Comparison of ENCODE assay signal across 7 cellular contexts in genomic region chr22:35835998-35836691, GRCh38.
DNase-seq lines count a peak whose midpoint lies in the region; ATAC-seq, FAIRE-seq and TF ChIP-seq lines count a peak whose summit lies in the region.

No MANE protein-coding gene starts in this region.

- H4K20me1 ChIP-seq in K562 (replicated peaks; ENCODE audit: control insufficient read depth, insufficient read depth, low read length): no peaks in the 10 kb centered on the region

- TF ChIP-seq RAD21 in K562 (CRISPR knock-in tag; conservative IDR thresholded peaks at IDR 0.05 in 1 of 2, IDR thresholded peaks at IDR 0.05 in 1 of 2): no peak

- ATAC-seq in K562 (peak; percentile 28; the same call in 2 of the 3 replicates), GM19023 (IDR thresholded peaks at IDR 0.05; ENCODE audit: unreplicated experiment) (no peak), GM21528 (IDR thresholded peaks at IDR 0.05; ENCODE audit: low FRiP score, unreplicated experiment) (no peak)

- in situ Hi-C loops in K562 (cut with MboI): no loop called here

- TF ChIP-seq POLR2A in K562 (conservative IDR thresholded peaks at IDR 0.05): no peak

- peaks cover 6% of the 10 kb centered on the region; the same call in 2 of the 3 replicates for H3K79me2 ChIP-seq in K562 (ENCODE audit: control insufficient read depth, insufficient read depth, low read length)

- intact Hi-C loops in K562 (cut with micrococcal nuclease): loop anchor here (10.0 kb wide), 1 partner anchor 201 kb away; no protein-coding TSS in a partner anchor

- TF ChIP-seq CTCF in K562 (IDR thresholded peaks at IDR 0.05 in 2 of 3, conservative IDR thresholded peaks at IDR 0.05 in 1 of 3; ENCODE audit: insufficient read depth in 2 of 3, low read depth in 1 of 3, low read length in 3 of 3): no peak

- POLR2A ChIA-PET in K562 (lab: Yijun Ruan, JAX): interaction anchor here (0.6 to 0.9 kb wide), 2 partner anchors 14 to 270 kb away, joined by 3 read pairs; no protein-coding TSS in a partner anchor

- peak overlapping the region; percentile 31; the same call in 1 of the 3 replicates for H3K27ac ChIP-seq in K562 (ENCODE audit: extremely low read depth, low read depth, low read length)
- peak overlapping the region; percentile 86 for H3K27ac ChIP-seq in iPS-20b (ENCODE audit: low read length)

- no peaks in the 10 kb centered on the region for H3K9me1 ChIP-seq in K562 (ENCODE audit: control insufficient read depth, insufficient read depth, low read length)

- BruUV-seq in K562 (replicated peaks; lab: Mats Ljungman, UMichigan): no TSS peak

- H3K9me3 ChIP-seq in K562 (replicated peaks; ENCODE audit: control insufficient read depth, insufficient read depth, low read depth, low read length) (no peaks in the 10 kb centered on the region), iPS-20b (ENCODE audit: insufficient read depth, low read depth, low read length) (no peaks in the 10 kb centered on the region)

- DNase-seq in H7: peak; percentile 50
- DNase-seq in NCI-H2227 treated with DMSO at 0.1 percent for 48 hours (lab: John Stamatoyannopoulos, UW): peak; percentile 42
- DNase-seq in K562 (ENCODE audit: extremely low read depth in 1 of 4, low spot score in 3 of 4): peak in 2 of 4 experiments; percentile 13 to 16
- DNase-seq in smooth muscle cell of the brain vasculature (ENCODE audit: low read depth, low spot score): peak; percentile 37

- H3K4me2 ChIP-seq in K562 (ENCODE audit: insufficient read depth, low read length): peak overlapping the region; percentile 21; the same call in 1 of the 2 replicates

- no peak overlapping the region for H2AFZ ChIP-seq in K562 (ENCODE audit: low read depth, low read length)

- CTCF ChIA-PET in K562 (lab: Yijun Ruan, JAX; ENCODE audit: low intra/inter-chr PET ratio): no interaction called here

- peak; percentile 15 for FAIRE-seq in K562 (lab: Jason Lieb, UNC)

- 16% methylated on average over 6 of the region's 6 CpGs for WGBS in K562 (ENCODE audit: insufficient coverage, low coverage, missing lambda C conversion rate)

- H3K9ac ChIP-seq in K562 (ENCODE audit: insufficient read depth in 1 of 2, low read depth in 2 of 2, low read length in 2 of 2) (peak overlapping the region in 1 of 2 experiments; percentile 61; a peak in 1 of 4 replicates), iPS-20b (ENCODE audit: low read depth, low read length) (peak overlapping the region; percentile 89)

- H3K36me3 ChIP-seq in H7 (replicated peaks; ENCODE audit: control insufficient read depth, insufficient read depth, low read length) (no peaks in the 10 kb centered on the region), K562 (ENCODE audit: control insufficient read depth, insufficient read depth, low read length) (no peaks in the 10 kb centered on the region), iPS-20b (ENCODE audit: insufficient read depth, low read depth, low read length) (no peaks in the 10 kb centered on the region)

- no peaks in the 10 kb centered on the region for H3K27me3 ChIP-seq in H7 (ENCODE audit: control insufficient read depth, insufficient read depth, low read length)
- no peaks in the 10 kb centered on the region for H3K27me3 ChIP-seq in K562 (ENCODE audit: control insufficient read depth in 2 of 2, insufficient read depth in 2 of 2, low read length in 2 of 2)
- H3K27me3 ChIP-seq in iPS-20b (ENCODE audit: insufficient read depth, low read length): no peaks in the 10 kb centered on the region

- peaks cover 3 to 5% of the 10 kb centered on the region in 2 experiments; a peak in 2 of 5 replicates for H3K4me1 ChIP-seq in K562 (replicated peaks in 1 of 2; ENCODE audit: control insufficient read depth in 2 of 2, insufficient read depth in 2 of 2, low read length in 2 of 2)
- H3K4me1 ChIP-seq in iPS-20b (ENCODE audit: insufficient read depth, low read length): peaks cover 47% of the 10 kb centered on the region

- TF ChIP-seq EP300 in K562 (IDR thresholded peaks at IDR 0.05; ENCODE audit: low read length): no peak

- H3K4me3 ChIP-seq in H7 (ENCODE audit: insufficient read depth, low read depth, low read length): peak overlapping the region; percentile 21
- H3K4me3 ChIP-seq in K562: no peak overlapping the region
- H3K4me3 ChIP-seq in iPS-20b (ENCODE audit: low read length): peak overlapping the region; percentile 76

TF ChIP-seq in K562, 482 proteins besides CTCF, POLR2A, EP300 and RAD21 (continues in another document):
- TF ChIP-seq SOX6 (IDR thresholded peaks at IDR 0.05): peak; percentile 74
- TF ChIP-seq ARID2 (IDR thresholded peaks at IDR 0.05): no peak
- TF ChIP-seq, protein P1, sequence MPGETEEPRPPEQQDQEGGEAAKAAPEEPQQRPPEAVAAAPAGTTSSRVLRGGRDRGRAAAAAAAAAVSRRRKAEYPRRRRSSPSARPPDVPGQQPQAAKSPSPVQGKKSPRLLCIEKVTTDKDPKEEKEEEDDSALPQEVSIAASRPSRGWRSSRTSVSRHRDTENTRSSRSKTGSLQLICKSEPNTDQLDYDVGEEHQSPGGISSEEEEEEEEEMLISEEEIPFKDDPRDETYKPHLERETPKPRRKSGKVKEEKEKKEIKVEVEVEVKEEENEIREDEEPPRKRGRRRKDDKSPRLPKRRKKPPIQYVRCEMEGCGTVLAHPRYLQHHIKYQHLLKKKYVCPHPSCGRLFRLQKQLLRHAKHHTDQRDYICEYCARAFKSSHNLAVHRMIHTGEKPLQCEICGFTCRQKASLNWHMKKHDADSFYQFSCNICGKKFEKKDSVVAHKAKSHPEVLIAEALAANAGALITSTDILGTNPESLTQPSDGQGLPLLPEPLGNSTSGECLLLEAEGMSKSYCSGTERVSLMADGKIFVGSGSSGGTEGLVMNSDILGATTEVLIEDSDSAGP (CRISPR knock-in tag; IDR thresholded peaks at IDR 0.05): peak; percentile 81; the same call in 1 of the 2 replicates
- peak; percentile 31; the same call in 1 of the 2 replicates for TF ChIP-seq JUND (IDR thresholded peaks at IDR 0.05; ENCODE audit: borderline replicate concordance, low read depth, low read length)
- no peak for TF ChIP-seq JUND (tag; IDR thresholded peaks at IDR 0.05; ENCODE audit: borderline replicate concordance, low read depth, low read length)
- no peak for TF ChIP-seq ETS2 (tag; IDR thresholded peaks at IDR 0.05; ENCODE audit: borderline replicate concordance, poor library complexity, severe bottlenecking)
- TF ChIP-seq HMGXB4 (CRISPR knock-in tag; IDR thresholded peaks at IDR 0.05): no peak
- no peak for TF ChIP-seq XRCC5 (IDR thresholded peaks at IDR 0.05; ENCODE audit: low read depth, low read length)
- TF ChIP-seq TOE1 (IDR thresholded peaks at IDR 0.05; ENCODE audit: borderline replicate concordance): no peak
- no peak for TF ChIP-seq TOE1 (CRISPR knock-in tag; IDR thresholded peaks at IDR 0.05; ENCODE audit: borderline replicate concordance, low read depth)
- TF ChIP-seq FOXJ2 (tag; IDR thresholded peaks at IDR 0.05): no peak
- TF ChIP-seq POLR2H (tag; IDR thresholded peaks at IDR 0.05; ENCODE audit: low read depth): no peak
- TF ChIP-seq CAMTA2 (CRISPR knock-in tag; conservative IDR thresholded peaks at IDR 0.05): no peak
- TF ChIP-seq COPS2 (conservative IDR thresholded peaks at IDR 0.05): no peak
- TF ChIP-seq ZNF780A (CRISPR knock-in tag; IDR thresholded peaks at IDR 0.05): no peak
- no peak for TF ChIP-seq SMARCC2 (IDR thresholded peaks at IDR 0.05; ENCODE audit: low read depth)
- TF ChIP-seq ZNF354B (CRISPR knock-in tag; IDR thresholded peaks at IDR 0.05): no peak
- no peak for TF ChIP-seq MAFK (IDR thresholded peaks at IDR 0.05; ENCODE audit: low read length)
- TF ChIP-seq ZNF146 (CRISPR knock-in tag; IDR thresholded peaks at IDR 0.05; ENCODE audit: unreplicated experiment): no peak
- TF ChIP-seq MTA3 (IDR thresholded peaks at IDR 0.05; ENCODE audit: borderline replicate concordance): no peak
- TF ChIP-seq SRSF9 (IDR thresholded peaks at IDR 0.05; ENCODE audit: borderline replicate concordance, low read depth, low read length): no peak
- peak; percentile 54; the same call in 1 of the 2 replicates for TF ChIP-seq FOSL1 (tag; conservative IDR thresholded peaks at IDR 0.05)
- no peak for TF ChIP-seq JUN (IDR thresholded peaks at IDR 0.05; ENCODE audit: borderline replicate concordance, low read depth, low read length)
- no peak for TF ChIP-seq JUN (CRISPR knock-in tag; IDR thresholded peaks at IDR 0.05; ENCODE audit: borderline replicate concordance)
- TF ChIP-seq ZSCAN29 (IDR thresholded peaks at IDR 0.05): no peak
- TF ChIP-seq ZNF232 (CRISPR knock-in tag; IDR thresholded peaks at IDR 0.05): no peak
- TF ChIP-seq ZNF280B (CRISPR knock-in tag; IDR thresholded peaks at IDR 0.05): no peak
